Comparison of ENCODE assay signal across 8 cellular contexts in genomic region chr14:55051426-55052258, GRCh38. TPM values are rescaled to one million over a fixed set of nuclear protein-coding genes. Genes with fewer than 3 reads are reported as not detected.
DNase-seq lines count a peak whose midpoint lies in the region; ATAC-seq and TF ChIP-seq lines count a peak whose summit lies in the region.

MAPK1IP1L (plus strand) TSS chr14:55051647; CDS start chr14:55061684, 10,037 bp downstream.

- peak within 1 kb of the TSS; percentile 86 to 93 for H3K27ac Mint-ChIP-seq in natural killer cell

- H3F3A ChIP-seq in GM23248 (ENCODE audit: insufficient read depth), result peaks cover 30% of the 10 kb centered on the region

- no peaks in the 10 kb centered on the region for H3K9me2 ChIP-seq in GM23248 (ENCODE audit: insufficient read depth)

- peak within 1 kb of the TSS; percentile 99 for H3K9ac ChIP-seq in GM23248

- WGBS in GM23248 (ENCODE audit: low coverage in 1 of 2, low lambda C conversion rate in 2 of 2, missing lambda C conversion rate in 2 of 2), 2 experiments, result 1% methylated on average over 47 to 69 of the region's 97 CpGs

- peaks cover 46% of the 10 kb centered on the region for H3K79me2 ChIP-seq in GM23248 (ENCODE audit: insufficient read depth)

- peak within 1 kb of the TSS; percentile 92 for H3K4me3 Mint-ChIP-seq in natural killer cell

- in situ Hi-C loops in GM23248 (cut with MboI), result no loop called here

- intact Hi-C loops in natural killer cell (cut with micrococcal nuclease), result loop anchor here (1.0 to 10.0 kb wide), 4 partner anchors 24 to 531 kb away; partner anchors contain the start of genes FBXO34, KTN1, SOCS4 and WDHD1

- H3K27me3 Mint-ChIP-seq in natural killer cell (ENCODE audit: low read depth in 2 of 2), result no peaks in the 10 kb centered on the region

- no peaks in the 10 kb centered on the region for H3K9me3 Mint-ChIP-seq in natural killer cell

- H3K4me1 Mint-ChIP-seq in natural killer cell, result peaks cover 38% of the 10 kb centered on the region in 2 donors

- peak within 1 kb of the TSS; percentile 100 for H3K4me2 ChIP-seq in GM23248 (ENCODE audit: unreplicated experiment)

- H2AFZ ChIP-seq in GM23248, result peak within 1 kb of the TSS; percentile 81

- H3K4me1 ChIP-seq in GM23248 (ENCODE audit: insufficient read depth), result peaks cover 18% of the 10 kb centered on the region

- H3K27me3 ChIP-seq in GM23248 (replicated peaks; ENCODE audit: insufficient read depth), result no peaks in the 10 kb centered on the region

- ATAC-seq in natural killer cell, result peak; percentile 91 to 99 (median 91)

- H3K4me3 ChIP-seq in GM23248 (peak within 1 kb of the TSS; percentile 90), fibroblast of mammary gland (ENCODE audit: control insufficient read depth, low read depth, low read length) (peak within 1 kb of the TSS; percentile 99)

- peaks cover 11% of the 10 kb centered on the region; the same call in 1 of the 2 replicates for H3K36me3 ChIP-seq in GM23248 (ENCODE audit: low read depth)

- peak within 1 kb of the TSS; percentile 97 for H3K27ac ChIP-seq in GM23248

- no peaks in the 10 kb centered on the region for H3K9me3 ChIP-seq in GM23248 (ENCODE audit: low read depth)

- H4K20me1 ChIP-seq in GM23248 (ENCODE audit: insufficient read depth), result peaks cover 10% of the 10 kb centered on the region

- no peaks in the 10 kb centered on the region for H3K36me3 Mint-ChIP-seq in natural killer cell

- peak; percentile 55 for TF ChIP-seq CTCF in fibroblast of mammary gland (conservative IDR thresholded peaks at IDR 0.05; ENCODE audit: control insufficient read depth, insufficient read depth, low read depth, low read length)
- peak; percentile 100 for TF ChIP-seq CTCF in natural killer cell (IDR thresholded peaks at IDR 0.05)

- DNase-seq in Daoy (ENCODE audit: low read depth), result peak; percentile 96
- DNase-seq in GM23248, result peak; percentile 96
- peak; percentile 91 for DNase-seq in LHCN-M2 (ENCODE audit: low read depth)
- DNase-seq in RPMI7951 (ENCODE audit: low read depth), result peak; percentile 92
- peak; percentile 86 to 88 for DNase-seq in activated T-helper 1 cell treated with anti-CD3 and anti-CD28 coated beads, Interleukin-2, amount 50 U/mL, for 16 hours (ENCODE audit: low read depth in 1 of 2, low spot score in 1 of 2)
- peak; percentile 89 for DNase-seq in fibroblast of mammary gland (ENCODE audit: low read depth)
- DNase-seq in natural killer cell, result peak; percentile 91
- peak; percentile 86 for DNase-seq in stimulated activated naive CD4-positive, alpha-beta T cell treated with Interleukin-2 at 50 U/mL for 16 hours (lab: John Stamatoyannopoulos, UW)

RNA-seq across cellular contexts. Expression of gene MAPK1IP1L, which starts in this region (rescaled TPM):
- total RNA-seq in Daoy (2014; rRNA removed; shearing (Covaris generic)), result 69.4 and 108 TPM in 2 replicates
- 79.4 and 92.6 TPM in 2 replicates for total RNA-seq in GM23248 (2014; rRNA removed; shearing (Covaris generic))
- polyA plus RNA-seq in GM23248 (2016; fragmentation: Nextera tagmentation; extraction: Ambion mirVana), result 89.0 and 92.5 TPM in 2 replicates
- 117 and 196 TPM in 2 replicates for total RNA-seq in LHCN-M2 (2014; rRNA removed)
- 57.4 TPM for polyA plus RNA-seq in LHCN-M2 (2012)
- total RNA-seq in RPMI7951 (2014; rRNA removed; shearing (Covaris generic)), result 61.9 and 64.5 TPM in 2 replicates
- 100 to 1,000 TPM; 119 to 140 (median 127) TPM for total RNA-seq in natural killer cell

Comparison
In these comparisons a context has a peak if more than half of its experiments do, and no peak if none do; other contexts are left out.
1. Peak in every context shown above with its lines: DNase-seq, ATAC-seq, H3K4me3 ChIP-seq and H3K27ac ChIP-seq.